1 cellular context compared by ENCODE assay signal in the genomic region with DNA sequence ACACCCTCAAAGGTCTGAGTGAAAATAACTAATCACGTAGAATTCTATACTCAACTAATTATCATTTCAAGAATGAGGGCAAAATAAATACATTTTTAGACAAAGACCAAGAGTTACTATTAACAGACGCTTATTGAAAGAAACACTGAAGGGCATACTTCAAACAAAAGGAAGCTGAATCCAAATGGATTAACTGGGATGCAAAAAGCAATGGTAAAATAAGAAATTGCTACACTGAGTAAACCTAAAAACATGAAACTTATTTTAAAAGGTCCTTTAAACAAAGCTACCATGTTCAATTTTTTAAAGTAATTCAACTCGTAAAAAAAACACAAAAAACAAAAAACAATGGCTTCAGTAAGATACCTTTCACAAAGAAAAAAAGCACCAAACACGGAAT.
TF ChIP-seq lines count a peak whose summit lies in the region.

No MANE protein-coding gene starts in this region.

TF ChIP-seq in HepG2, 621 proteins besides CTCF, POLR2A, EP300 and RAD21:
- no peak for TF ChIP-seq ZNF142 (CRISPR knock-in tag; IDR thresholded peaks at IDR 0.05)
